Comparison of ENCODE assay signal across 16 cellular contexts in the genomic region with DNA sequence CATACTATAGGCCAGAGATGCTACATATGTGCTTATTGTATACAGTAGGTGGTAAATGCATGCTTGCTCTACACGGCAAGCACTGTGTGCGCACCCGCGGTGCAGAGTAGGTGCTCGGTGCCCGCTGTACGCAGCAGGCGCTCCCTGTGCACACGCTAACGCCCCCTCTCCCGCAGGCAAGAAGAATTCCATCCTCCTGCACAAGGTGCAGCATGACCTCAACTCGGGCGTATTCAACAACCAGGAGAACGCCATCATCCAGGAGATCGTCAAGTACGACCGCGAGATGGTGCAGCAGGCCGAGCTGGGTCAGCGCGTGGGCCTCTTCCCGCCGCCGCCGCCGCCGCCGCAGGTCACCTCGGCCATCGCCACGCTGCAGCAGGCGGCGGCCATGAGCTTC. TPM values are rescaled to one million over a fixed set of nuclear protein-coding genes. Genes with fewer than 3 reads are reported as not detected.
DNase-seq lines count a peak whose midpoint lies in the region; ATAC-seq, FAIRE-seq and TF ChIP-seq lines count a peak whose summit lies in the region.
"Had no signal": no experiment of that assay in that cellular context is flagged by ENCODE, and none has a peak within 500 bp of the region (broad histone marks: within the 10 kb centered on the region; RNA-seq: fewer than 3 reads in every experiment).

No MANE protein-coding gene starts in this region.

- no peak overlapping the region for H3K4me2 ChIP-seq in neuronal stem cell (ENCODE audit: insufficient read depth, low read length, poor library complexity, severe bottlenecking)

- H3K36me3 ChIP-seq in neuronal stem cell (replicated peaks in 1 of 2; ENCODE audit: control insufficient read depth in 2 of 2, insufficient read depth in 2 of 2, low read length in 2 of 2), result peaks cover 34 to 41% of the 10 kb centered on the region in 2 donors

- H3K27me3 ChIP-seq in neuronal stem cell (ENCODE audit: control insufficient read depth in 3 of 3, insufficient read depth in 3 of 3, low read depth in 1 of 3, low read length in 3 of 3), result no peaks in the 10 kb centered on the region
- H3K27me3 ChIP-seq: BE2C, dorsolateral prefrontal cortex had no signal

- DNase-seq in DMS53 (lab: John Stamatoyannopoulos, UW) (peak; percentile 79), WTC11 (ENCODE audit: low spot score) (no peak), fibroblast of mammary gland (ENCODE audit: low read depth) (peak; percentile 26), neuronal stem cell (ENCODE audit: low spot score) (no peak), GM03348 (ENCODE audit: low spot score) (no peak), GM20000 (ENCODE audit: low spot score) (no peak), GM19239 (ENCODE audit: insufficient read length, low spot score) (no peak)
- DNase-seq: BE2C, dorsolateral prefrontal cortex, NCI-H2081, NCI-H774 had no signal

- H3K4me1 Mint-ChIP-seq in WTC11, result peaks cover 3% of the 10 kb centered on the region; the same call in 1 of the 2 replicates

- H3K4me1 ChIP-seq in neuronal stem cell (ENCODE audit: control insufficient read depth in 2 of 2, insufficient read depth in 1 of 2, low read depth in 1 of 2, low read length in 2 of 2), result peaks cover 0 to 5% of the 10 kb centered on the region in 2 donors
- H3K4me1 ChIP-seq: prostate gland had no signal

- POLR2A ChIA-PET in WTC11 (lab: Charles Lee), result no interaction called here

- H2BK5ac ChIP-seq in neuronal stem cell (ENCODE audit: low read length), result no peak overlapping the region

- no peak overlapping the region for H4K91ac ChIP-seq in neuronal stem cell (ENCODE audit: low read depth, low read length, poor library complexity)

- peaks cover 24% of the 10 kb centered on the region for H3K36me3 Mint-ChIP-seq in WTC11

- no peak overlapping the region for H2AK5ac ChIP-seq in neuronal stem cell (ENCODE audit: low read depth, low read length)

- no peak overlapping the region for H3K27ac ChIP-seq in neuronal stem cell (replicated peaks; ENCODE audit: low read length)
- H3K27ac ChIP-seq: prostate gland, tibial nerve had no signal

- H2BK15ac ChIP-seq in neuronal stem cell (ENCODE audit: low read length), result no peak overlapping the region

- no peaks in the 10 kb centered on the region for H3K9me3 Mint-ChIP-seq in WTC11

- H3K27me3 Mint-ChIP-seq in WTC11 (ENCODE audit: low read depth), result no peaks in the 10 kb centered on the region

- WGBS in neuronal stem cell (ENCODE audit: extremely low coverage in 2 of 2, insufficient read length in 2 of 2, insufficient replicate concordance in 1 of 2), 2 donors, result no CpG with 5 or more reads among the region's 33 CpGs

- no peak for TF ChIP-seq CTCF in WTC11 (IDR thresholded peaks at IDR 0.05)
- TF ChIP-seq CTCF in fibroblast of mammary gland (conservative IDR thresholded peaks at IDR 0.05; ENCODE audit: control insufficient read depth, insufficient read depth, low read depth, low read length), result no peak
- no peak for TF ChIP-seq CTCF in GM20000 (IDR thresholded peaks at IDR 0.05; ENCODE audit: extremely low read depth, missing control alignments)

- no peak overlapping the region for H4K8ac ChIP-seq in neuronal stem cell (ENCODE audit: low read depth, low read length)

- H2BK120ac ChIP-seq in neuronal stem cell (ENCODE audit: low read depth, low read length), result no peak overlapping the region

- H3K23ac ChIP-seq in neuronal stem cell (ENCODE audit: low read depth, low read length, poor library complexity), result no peak overlapping the region

- peak; percentile 13; the same call in 1 of the 2 replicates for ATAC-seq in WTC11
- ATAC-seq in HG02973 (IDR thresholded peaks at IDR 0.05; ENCODE audit: unreplicated experiment), result no peak

- peak overlapping the region; percentile 82 for H3K14ac ChIP-seq in neuronal stem cell (ENCODE audit: low read length)

- H3K4ac ChIP-seq in neuronal stem cell (ENCODE audit: low read length), result no peak overlapping the region

- peak overlapping the region; percentile 54 for H3K4me3 Mint-ChIP-seq in WTC11

- peak overlapping the region; percentile 44 for H3K9ac ChIP-seq in neuronal stem cell (ENCODE audit: low read depth, low read length, poor library complexity)

- H3K9me3 ChIP-seq in neuronal stem cell (replicated peaks in 1 of 2; ENCODE audit: control insufficient read depth in 2 of 2, insufficient read depth in 1 of 2, low read depth in 1 of 2, low read length in 2 of 2), result peaks cover 0 to 2% of the 10 kb centered on the region in 2 donors
- H3K9me3 ChIP-seq: BE2C, prostate gland, tibial nerve had no signal

- no peak overlapping the region for H2BK12ac ChIP-seq in neuronal stem cell (ENCODE audit: low read length)

- no peak overlapping the region for H3K27ac Mint-ChIP-seq in WTC11

- CTCF ChIA-PET in WTC11 (lab: Charles Lee), result interaction anchor here (0.7 kb wide), 1 partner anchor 18 kb away, joined by 3 read pairs; a partner anchor contains a TSS

- H2AFZ ChIP-seq in neuronal stem cell (ENCODE audit: low read length), result no peak overlapping the region

- H3K4me3 ChIP-seq in fibroblast of mammary gland (ENCODE audit: control insufficient read depth, low read depth, low read length) (no peak overlapping the region), neuronal stem cell (ENCODE audit: low read length in 2 of 2) (no peak overlapping the region)
- H3K4me3 ChIP-seq: dorsolateral prefrontal cortex, prostate gland, tibial nerve had no signal

- H3K18ac ChIP-seq in neuronal stem cell (ENCODE audit: low read length), result no peak overlapping the region

- no peaks in the 10 kb centered on the region for H3K79me1 ChIP-seq in neuronal stem cell (ENCODE audit: low read depth, low read length)

- no peak for FAIRE-seq in GM19239 (lab: Jason Lieb, UNC)
- FAIRE-seq: RCC 7860 had no signal

TF ChIP-seq in WTC11, 78 proteins besides CTCF, POLR2A, EP300 and RAD21 (continues in another document):
- TF ChIP-seq PRRX2 (CRISPR knock-in tag; IDR thresholded peaks at IDR 0.05), result no peak
- no peak for TF ChIP-seq NFYB (CRISPR knock-in tag; conservative IDR thresholded peaks at IDR 0.05; ENCODE audit: low read depth)
- no peak for TF ChIP-seq ZNF317 (CRISPR knock-in tag; IDR thresholded peaks at IDR 0.05; ENCODE audit: borderline replicate concordance, low read depth)
- no peak for TF ChIP-seq ZNF423 (CRISPR knock-in tag; IDR thresholded peaks at IDR 0.05)
- TF ChIP-seq NR2C2 (CRISPR knock-in tag; IDR thresholded peaks at IDR 0.05), result no peak
- TF ChIP-seq, protein P1, sequence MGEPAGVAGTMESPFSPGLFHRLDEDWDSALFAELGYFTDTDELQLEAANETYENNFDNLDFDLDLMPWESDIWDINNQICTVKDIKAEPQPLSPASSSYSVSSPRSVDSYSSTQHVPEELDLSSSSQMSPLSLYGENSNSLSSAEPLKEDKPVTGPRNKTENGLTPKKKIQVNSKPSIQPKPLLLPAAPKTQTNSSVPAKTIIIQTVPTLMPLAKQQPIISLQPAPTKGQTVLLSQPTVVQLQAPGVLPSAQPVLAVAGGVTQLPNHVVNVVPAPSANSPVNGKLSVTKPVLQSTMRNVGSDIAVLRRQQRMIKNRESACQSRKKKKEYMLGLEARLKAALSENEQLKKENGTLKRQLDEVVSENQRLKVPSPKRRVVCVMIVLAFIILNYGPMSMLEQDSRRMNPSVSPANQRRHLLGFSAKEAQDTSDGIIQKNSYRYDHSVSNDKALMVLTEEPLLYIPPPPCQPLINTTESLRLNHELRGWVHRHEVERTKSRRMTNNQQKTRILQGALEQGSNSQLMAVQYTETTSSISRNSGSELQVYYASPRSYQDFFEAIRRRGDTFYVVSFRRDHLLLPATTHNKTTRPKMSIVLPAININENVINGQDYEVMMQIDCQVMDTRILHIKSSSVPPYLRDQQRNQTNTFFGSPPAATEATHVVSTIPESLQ (CRISPR knock-in tag; IDR thresholded peaks at IDR 0.05), result no peak
- TF ChIP-seq, protein P2, sequence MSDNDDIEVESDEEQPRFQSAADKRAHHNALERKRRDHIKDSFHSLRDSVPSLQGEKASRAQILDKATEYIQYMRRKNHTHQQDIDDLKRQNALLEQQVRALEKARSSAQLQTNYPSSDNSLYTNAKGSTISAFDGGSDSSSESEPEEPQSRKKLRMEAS (CRISPR knock-in tag; IDR thresholded peaks at IDR 0.05), result no peak
- TF ChIP-seq, protein P3, sequence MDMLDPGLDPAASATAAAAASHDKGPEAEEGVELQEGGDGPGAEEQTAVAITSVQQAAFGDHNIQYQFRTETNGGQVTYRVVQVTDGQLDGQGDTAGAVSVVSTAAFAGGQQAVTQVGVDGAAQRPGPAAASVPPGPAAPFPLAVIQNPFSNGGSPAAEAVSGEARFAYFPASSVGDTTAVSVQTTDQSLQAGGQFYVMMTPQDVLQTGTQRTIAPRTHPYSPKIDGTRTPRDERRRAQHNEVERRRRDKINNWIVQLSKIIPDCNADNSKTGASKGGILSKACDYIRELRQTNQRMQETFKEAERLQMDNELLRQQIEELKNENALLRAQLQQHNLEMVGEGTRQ (CRISPR knock-in tag; IDR thresholded peaks at IDR 0.05), result no peak
- no peak for TF ChIP-seq GRHL2 (CRISPR knock-in tag; IDR thresholded peaks at IDR 0.05; ENCODE audit: insufficient replicate concordance, severe bottlenecking)
- TF ChIP-seq, protein P4, sequence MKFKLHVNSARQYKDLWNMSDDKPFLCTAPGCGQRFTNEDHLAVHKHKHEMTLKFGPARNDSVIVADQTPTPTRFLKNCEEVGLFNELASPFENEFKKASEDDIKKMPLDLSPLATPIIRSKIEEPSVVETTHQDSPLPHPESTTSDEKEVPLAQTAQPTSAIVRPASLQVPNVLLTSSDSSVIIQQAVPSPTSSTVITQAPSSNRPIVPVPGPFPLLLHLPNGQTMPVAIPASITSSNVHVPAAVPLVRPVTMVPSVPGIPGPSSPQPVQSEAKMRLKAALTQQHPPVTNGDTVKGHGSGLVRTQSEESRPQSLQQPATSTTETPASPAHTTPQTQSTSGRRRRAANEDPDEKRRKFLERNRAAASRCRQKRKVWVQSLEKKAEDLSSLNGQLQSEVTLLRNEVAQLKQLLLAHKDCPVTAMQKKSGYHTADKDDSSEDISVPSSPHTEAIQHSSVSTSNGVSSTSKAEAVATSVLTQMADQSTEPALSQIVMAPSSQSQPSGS (CRISPR knock-in tag; IDR thresholded peaks at IDR 0.05; ENCODE audit: borderline replicate concordance, low read depth), result no peak

RNA-seq across cellular contexts. Expression of a gene that starts 17.7 kb away (rescaled TPM):
- total RNA-seq in WTC11 (2021), result 113 to 139 TPM (median 116 TPM) in 3 replicates
- 50.0 TPM for polyA plus RNA-seq in neuronal stem cell (2013, experiment 1 of 2)
- 45.6 TPM for polyA plus RNA-seq in neuronal stem cell (2013, experiment 2 of 2)

RNA-seq across cellular contexts. Expression of a gene that starts 24.1 kb away (rescaled TPM):
- 1.4 to 1.6 TPM (median 1.6 TPM) in 3 replicates for total RNA-seq in WTC11 (2021)
- polyA plus RNA-seq in neuronal stem cell (2013, experiment 1 of 2), result 0.78 TPM
- polyA plus RNA-seq in neuronal stem cell (2013, experiment 2 of 2), result 0.66 TPM
- total RNA-seq: Daoy had no signal

RNA-seq across cellular contexts. Expression of a gene that starts 25.9 kb away (rescaled TPM):
- total RNA-seq in WTC11 (2021), result 8.0 to 9.2 TPM (median 8.1 TPM) in 3 replicates
- polyA plus RNA-seq in neuronal stem cell (2013, experiment 1 of 2), result 0.10 TPM
- 0.10 TPM for polyA plus RNA-seq in neuronal stem cell (2013, experiment 2 of 2)

RNA-seq across cellular contexts. Expression of a gene that starts 43.2 kb away (rescaled TPM):
- total RNA-seq in WTC11 (2021), result 758 to 847 TPM (median 841 TPM) in 3 replicates
- polyA plus RNA-seq in neuronal stem cell (2013, experiment 1 of 2), result 596 TPM
- 585 TPM for polyA plus RNA-seq in neuronal stem cell (2013, experiment 2 of 2)

RNA-seq across cellular contexts. Expression of a gene that starts 47.4 kb away (rescaled TPM):
- 66.7 to 84.4 TPM (median 68.1 TPM) in 3 replicates for total RNA-seq in WTC11 (2021)
- polyA plus RNA-seq in neuronal stem cell (2013, experiment 1 of 2), result 59.4 TPM
- 57.6 TPM for polyA plus RNA-seq in neuronal stem cell (2013, experiment 2 of 2)

Comparison
In these comparisons a context has a peak if more than half of its experiments do, and no peak if none do; other contexts are left out.
1. DNase-seq: peak in DMS53 (single experiment) and fibroblast of mammary gland (single experiment); none in WTC11 (single experiment), neuronal stem cell (single experiment), GM03348 (single experiment), GM20000 (single experiment) and GM19239 (single experiment).